Comparison of ENCODE assay signal across 27 cellular contexts in the genomic region with DNA sequence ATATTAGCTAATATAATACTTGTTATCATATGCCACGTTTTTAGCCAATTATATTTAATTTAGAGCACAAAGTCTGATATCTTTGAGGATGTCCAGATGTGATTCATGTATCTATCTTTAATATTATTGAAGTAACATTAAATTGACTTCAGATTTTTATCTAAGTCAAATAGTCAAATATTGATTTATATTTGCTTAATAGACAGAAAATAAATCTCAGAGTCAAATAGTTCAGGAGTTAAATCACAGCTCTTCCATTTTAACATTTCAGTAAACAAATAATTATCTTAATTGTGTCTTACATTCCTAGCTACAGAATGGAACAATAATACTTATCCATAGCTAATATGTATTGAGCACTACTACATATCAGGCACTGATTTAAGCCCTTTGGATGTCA.
"Had no signal": no experiment of that assay in that cellular context is flagged by ENCODE, and none has a peak within 500 bp of the region (broad histone marks: within the 10 kb centered on the region; RNA-seq: fewer than 3 reads in every experiment).

No MANE protein-coding gene starts in this region.

- H3K4me2 ChIP-seq: hepatocyte had no signal

- H3K79me2 ChIP-seq: hepatocyte had no signal

- H3K9me3 ChIP-seq: colonic mucosa, esophagus squamous epithelium, gastroesophageal sphincter, heart left ventricle, left ventricle myocardium inferior, lower lobe of right lung, mucosa of descending colon had no signal

- H2AFZ ChIP-seq: hepatocyte had no signal

- H3K4me3 ChIP-seq: colonic mucosa, esophagus squamous epithelium, gastroesophageal sphincter, heart left ventricle, hepatocyte, left ventricle myocardium inferior, lower lobe of right lung, mucosa of descending colon had no signal

- H3K36me3 ChIP-seq: colonic mucosa, esophagus squamous epithelium, gastroesophageal sphincter, heart left ventricle, left ventricle myocardium inferior, lower lobe of right lung had no signal

- H3K27ac ChIP-seq: colonic mucosa, epithelial cell of prostate, esophagus squamous epithelium, gastroesophageal sphincter, heart left ventricle, hepatocyte, left ventricle myocardium inferior, lower lobe of right lung had no signal

- H3K4me1 ChIP-seq: colonic mucosa, esophagus squamous epithelium, gastroesophageal sphincter, heart left ventricle, left ventricle myocardium inferior, lower lobe of right lung had no signal

- H3K27me3 ChIP-seq: colonic mucosa, esophagus squamous epithelium, gastroesophageal sphincter, heart left ventricle, hepatocyte had no signal

- ATAC-seq: effector memory CD8-positive, alpha-beta T cell; esophagus mucosa; gastroesophageal sphincter; heart left ventricle; left colon; left lobe of liver; lower lobe of right lung; mucosa of descending colon had no signal

- DNase-seq: colonic mucosa; cortex of kidney; effector CD8-positive, alpha-beta T cell; effector memory CD8-positive, alpha-beta T cell; endodermal cell; erythroblast; esophagus squamous epithelium; foreskin fibroblast; foreskin melanocyte; heart left ventricle; hypothalamus; immature natural killer cell; islet precursor cell; kidney; kidney glomerular epithelial cell; left colon; left ventricle myocardium inferior; lower lobe of right lung; mesenchymal stem cell; mucosa of descending colon; naive B cell had no signal

- FAIRE-seq: endometrium, kidney had no signal
